In the genomic region with DNA sequence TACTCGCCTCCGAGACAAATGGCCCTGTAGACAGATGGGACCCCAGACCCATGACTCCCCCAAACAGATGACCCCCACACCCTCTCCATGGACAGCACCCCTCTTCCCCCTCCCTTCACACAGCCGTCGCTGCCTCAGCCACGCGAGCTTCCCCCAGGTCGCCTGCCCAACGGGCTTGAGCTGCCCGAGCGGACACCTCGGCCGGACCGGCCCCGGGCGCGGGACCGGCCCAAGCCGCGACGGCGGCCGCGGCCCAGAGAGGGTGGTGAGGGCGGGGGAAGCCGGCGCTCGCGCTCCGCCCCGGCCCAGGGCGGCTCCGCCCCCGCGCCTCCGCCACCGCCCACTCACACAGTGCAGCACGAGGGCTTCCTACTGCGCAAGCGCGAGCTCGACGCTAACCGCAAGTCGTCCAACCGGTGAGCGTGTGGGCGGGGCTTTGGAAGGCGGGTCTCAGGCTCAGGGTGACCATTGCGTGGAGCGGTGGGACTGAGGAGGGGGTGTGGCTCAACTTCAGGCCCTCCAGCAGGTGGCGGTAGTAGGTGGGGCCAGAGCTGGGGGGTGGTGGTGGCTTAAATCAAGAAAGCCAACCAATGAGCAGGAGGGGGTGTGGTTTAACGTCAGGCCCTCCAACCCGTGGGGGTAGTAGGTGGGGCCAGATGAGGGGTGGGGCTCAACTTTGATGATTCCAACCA, we compare ENCODE assay signal across 8 cellular contexts.
A peak's percentile ranks its signal among the peaks of the same experiment; 100 is the strongest.
DNase-seq lines count a peak whose midpoint lies in the region; ATAC-seq and TF ChIP-seq lines count a peak whose summit lies in the region.

No MANE protein-coding gene starts in this region.

- peak overlapping the region; percentile 49 for H3K4me3 ChIP-seq in astrocyte of the cerebellum (ENCODE audit: low read depth, low read length)

- TF ChIP-seq CTCF in astrocyte of the cerebellum (IDR thresholded peaks at IDR 0.05; ENCODE audit: low read depth, low read length, missing control alignments) = peak; percentile 55

- in situ Hi-C loops in astrocyte of the cerebellum (cut with HindIII; ENCODE audit: low sequenced_read_pairs) = no loop called here

- ATAC-seq in GM18505 (IDR thresholded peaks at IDR 0.05; ENCODE audit: unreplicated experiment) (peak; percentile 78), HG02973 (IDR thresholded peaks at IDR 0.05; ENCODE audit: unreplicated experiment) (peak; percentile 69)

- TF ChIP-seq POLR2A in GM18505 (IDR thresholded peaks at IDR 0.05; ENCODE audit: borderline replicate concordance, extremely low read depth, insufficient read depth, insufficient read length) = no peak

- peak; percentile 99 to 100 for DNase-seq in NCI-H1930 (lab: John Stamatoyannopoulos, UW)
- DNase-seq in T-helper 9 cell = peak; percentile 96
- DNase-seq in astrocyte of the cerebellum (ENCODE audit: low read depth) = peak; percentile 98
- peak; percentile 94 for DNase-seq in hippocampal formation (lab: John Stamatoyannopoulos, UW)
- peak; percentile 92 for DNase-seq in retina
- DNase-seq in cortex of kidney (lab: John Stamatoyannopoulos, UW) = no peak
